9 cellular contexts compared by ENCODE assay signal in the genomic region with DNA sequence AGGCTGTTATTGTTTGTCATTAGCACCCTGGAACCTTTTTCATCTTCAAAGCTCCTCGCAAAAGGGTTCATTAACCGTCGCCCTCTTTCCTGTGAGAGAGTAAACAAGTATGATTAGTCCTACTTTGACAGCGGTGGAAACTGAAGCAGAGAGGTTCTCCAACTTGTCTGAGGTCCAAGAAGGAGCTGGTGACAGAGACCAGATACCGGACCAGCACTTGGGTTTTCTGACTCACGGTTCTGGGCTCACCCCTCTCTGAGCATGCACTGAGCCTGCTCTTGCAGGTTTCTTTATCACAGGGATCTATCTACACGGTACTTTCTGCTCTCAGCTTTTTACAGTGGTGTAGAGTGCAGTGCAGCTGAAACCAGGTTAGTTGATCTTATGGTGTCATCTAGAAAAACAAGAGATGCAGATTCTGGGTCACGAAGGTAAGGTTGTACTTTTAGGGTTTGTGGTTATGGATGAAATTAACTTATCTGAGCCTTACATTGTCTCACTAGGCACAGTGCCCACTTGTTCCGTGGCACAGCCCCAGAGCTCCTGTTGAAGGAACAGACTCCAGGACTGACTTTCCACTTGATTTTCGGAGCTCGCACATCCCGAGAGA.
DNase-seq lines count a peak whose midpoint lies in the region; ATAC-seq, FAIRE-seq and TF ChIP-seq lines count a peak whose summit lies in the region.
"Had no signal": no experiment of that assay in that cellular context is flagged by ENCODE, and none has a peak within 500 bp of the region (broad histone marks: within the 10 kb centered on the region; RNA-seq: fewer than 3 reads in every experiment).

No MANE protein-coding gene starts in this region.

- peak; percentile 46 for TF ChIP-seq POLR2A in GM12892 (IDR thresholded peaks at IDR 0.05; ENCODE audit: low read depth, low read length)
- TF ChIP-seq POLR2A in erythroblast (IDR thresholded peaks at IDR 0.05; ENCODE audit: low read length): no peak

- peaks cover 76% of the 10 kb centered on the region for H3K4me1 Mint-ChIP-seq in activated CD4-positive, alpha-beta T cell treated with anti-CD3 and anti-CD28 coated beads, Interleukin-2, amount 10 ng/mL, durations not matched to agents 7 days and 5 days

- no peaks in the 10 kb centered on the region for H3K9me3 Mint-ChIP-seq in activated CD4-positive, alpha-beta T cell treated with anti-CD3 and anti-CD28 coated beads, Interleukin-2, amount 10 ng/mL, durations not matched to agents 7 days and 5 days

- peak; percentile 93 for FAIRE-seq in GM12892 (lab: Jason Lieb, UNC)

- DNase-seq in GM12892 (ENCODE audit: insufficient read length) (no peak), erythroblast (lab: John Stamatoyannopoulos, UW) (peak; percentile 46 to 62), ecto neural progenitor cell (ENCODE audit: low spot score) (no peak), UCSD-AML1 (lab: John Stamatoyannopoulos, UW; ENCODE audit: unreplicated experiment) (no peak), NCI-H345 treated with DMSO at 0.1 percent for 48 hours (lab: John Stamatoyannopoulos, UW; ENCODE audit: unreplicated experiment) (no peak)
- peak; percentile 78 for DNase-seq in activated CD4-positive, alpha-beta T cell treated with anti-CD3 and anti-CD28 coated beads, Interleukin-2, amount 10 ng/mL, durations not matched to agents 7 days and 5 days
- DNase-seq in stimulated activated CD4-positive, alpha-beta T cell treated with anti-CD3 and anti-CD28 coated beads, Interleukin-12 subunit alpha, Interleukin-12 subunit beta, amount 100 ng/mL, for 48 hours (ENCODE audit: low read depth in 2 of 3, low spot score in 1 of 3): peak; percentile 61 to 74 (median 68)

- peaks cover 78% of the 10 kb centered on the region for H3K36me3 Mint-ChIP-seq in activated CD4-positive, alpha-beta T cell treated with anti-CD3 and anti-CD28 coated beads, Interleukin-2, amount 10 ng/mL, durations not matched to agents 7 days and 5 days (ENCODE audit: low read depth)

- H3K27ac Mint-ChIP-seq in activated CD4-positive, alpha-beta T cell treated with anti-CD3 and anti-CD28 coated beads, Interleukin-2, amount 10 ng/mL, durations not matched to agents 7 days and 5 days: peak overlapping the region; percentile 97

- POLR2A ChIA-PET in activated CD4-positive, alpha-beta T cell treated with anti-CD3 and anti-CD28 coated beads, Interleukin-2, amount 10 ng/mL, durations not matched to agents 7 days and 5 days (lab: Charles Lee): interaction anchor here (0.6 to 2.3 kb wide), 5 partner anchors 9 to 101 kb away, joined by 3 to 43 read pairs (median 8); no protein-coding TSS in a partner anchor

- H3K4me3 Mint-ChIP-seq in activated CD4-positive, alpha-beta T cell treated with anti-CD3 and anti-CD28 coated beads, Interleukin-2, amount 10 ng/mL, durations not matched to agents 7 days and 5 days: peak overlapping the region; percentile 77

- no peaks in the 10 kb centered on the region for H3K27me3 Mint-ChIP-seq in activated CD4-positive, alpha-beta T cell treated with anti-CD3 and anti-CD28 coated beads, Interleukin-2, amount 10 ng/mL, durations not matched to agents 7 days and 5 days

- CTCF ChIA-PET in activated CD4-positive, alpha-beta T cell treated with anti-CD3 and anti-CD28 coated beads, Interleukin-2, amount 10 ng/mL, durations not matched to agents 7 days and 5 days (lab: Charles Lee): interaction anchor here (0.6 to 2.5 kb wide), 6 partner anchors 10 to 177 kb away, joined by 3 to 13 read pairs (median 4); no protein-coding TSS in a partner anchor

- ATAC-seq in HG02885 (IDR thresholded peaks at IDR 0.05; ENCODE audit: poor library complexity, unreplicated experiment): peak; percentile 59
- ATAC-seq: HCT116 had no signal

Comparison
In these comparisons a context has a peak if more than half of its experiments do, and no peak if none do; other contexts are left out.
1. DNase-seq: peak in activated CD4-positive, alpha-beta T cell treated with anti-CD3 and anti-CD28 coated beads, Interleukin-2, amount 10 ng/mL, durations not matched to agents 7 days and 5 days (single experiment), erythroblast (2 of 2) and stimulated activated CD4-positive, alpha-beta T cell treated with anti-CD3 and anti-CD28 coated beads, Interleukin-12 subunit alpha, Interleukin-12 subunit beta, amount 100 ng/mL, for 48 hours (3 of 3); none in GM12892 (single experiment), ecto neural progenitor cell (single experiment), UCSD-AML1 (single experiment) and NCI-H345 treated with DMSO at 0.1 percent for 48 hours (single experiment).